In the genomic region with DNA sequence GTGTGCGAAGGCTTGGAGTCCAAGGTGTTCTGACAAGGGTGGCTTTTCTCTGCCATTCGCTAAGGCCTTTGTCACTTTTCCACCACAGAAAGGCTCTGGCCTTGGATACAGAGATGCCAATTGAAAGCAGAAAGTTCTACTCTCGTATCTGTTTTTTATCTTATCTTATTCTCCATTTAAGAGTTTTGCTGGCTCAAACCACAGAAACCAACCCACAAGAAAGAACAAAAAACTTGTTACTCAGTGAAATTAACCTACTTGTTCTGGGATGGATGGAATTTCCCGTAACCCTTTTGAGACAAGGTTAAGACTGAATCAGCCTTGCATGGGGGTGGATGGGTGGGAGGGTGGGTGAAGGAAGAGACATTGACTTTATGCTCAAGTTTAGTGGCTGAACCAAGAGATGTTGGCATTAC, we compare ENCODE assay signal across 18 cellular contexts.
A peak's percentile ranks its signal among the peaks of the same experiment; 100 is the strongest.
DNase-seq lines count a peak whose midpoint lies in the region; ATAC-seq and TF ChIP-seq lines count a peak whose summit lies in the region.
"Had no signal": no experiment of that assay in that cellular context is flagged by ENCODE, and none has a peak within 500 bp of the region (broad histone marks: within the 10 kb centered on the region; RNA-seq: fewer than 3 reads in every experiment).

No MANE protein-coding gene starts in this region.

- no peak overlapping the region for H3K9ac ChIP-seq in IMR-90 (ENCODE audit: low read depth, low read length)
- H3K9ac ChIP-seq: KMS-11 had no signal

- no peak for TF ChIP-seq CTCF in IMR-90 (conservative IDR thresholded peaks at IDR 0.05; ENCODE audit: low read depth, low read length)
- TF ChIP-seq CTCF in natural killer cell (IDR thresholded peaks at IDR 0.05): no peak
- no peak for TF ChIP-seq CTCF in sigmoid colon (IDR thresholded peaks at IDR 0.05)

- peaks cover 0 to 9% (median 0%) of the 10 kb centered on the region in 8 donors for H3K9me3 Mint-ChIP-seq in CD4-positive, alpha-beta memory T cell
- no peaks in the 10 kb centered on the region for H3K9me3 Mint-ChIP-seq in natural killer cell

- H3K36me3 ChIP-seq in CD4-positive, alpha-beta memory T cell (ENCODE audit: insufficient read depth, low read length): no peaks in the 10 kb centered on the region
- H3K36me3 ChIP-seq in IMR-90 (ENCODE audit: control insufficient read depth, insufficient read depth, low read length) (no peaks in the 10 kb centered on the region), sigmoid colon (no peaks in the 10 kb centered on the region)
- H3K36me3 ChIP-seq: prostate gland had no signal

- no peak overlapping the region for H4K8ac ChIP-seq in IMR-90 (ENCODE audit: low read depth in 2 of 2, low read length in 2 of 2)

- no peak overlapping the region for H3K27ac ChIP-seq in CD4-positive, alpha-beta memory T cell (ENCODE audit: low read depth, low read length)
- no peak overlapping the region for H3K27ac ChIP-seq in IMR-90 (ENCODE audit: insufficient read depth, low read length)
- H3K27ac ChIP-seq in sigmoid colon: no peak overlapping the region
- H3K27ac ChIP-seq: HL-60, KMS-11, prostate gland, RWPE1 had no signal

- no peaks in the 10 kb centered on the region for H3K27me3 ChIP-seq in CD4-positive, alpha-beta memory T cell (ENCODE audit: insufficient read depth, low read length)
- no peaks in the 10 kb centered on the region for H3K27me3 ChIP-seq in IMR-90 (ENCODE audit: control insufficient read depth, insufficient read depth, low read length)
- no peaks in the 10 kb centered on the region for H3K27me3 ChIP-seq in sigmoid colon

- TF ChIP-seq POLR2A in IMR-90 (IDR thresholded peaks at IDR 0.05; ENCODE audit: low read depth, low read length) (no peak), sigmoid colon (IDR thresholded peaks at IDR 0.05) (no peak)

- ATAC-seq in IMR-90 (ENCODE audit: low read depth) (no peak), natural killer cell (no peak), HG02840 (IDR thresholded peaks at IDR 0.05; ENCODE audit: low FRiP score, unreplicated experiment) (no peak)

- no peak for TF ChIP-seq RAD21 in IMR-90 (IDR thresholded peaks at IDR 0.05; ENCODE audit: low read length)

- no peak overlapping the region for H3K56ac ChIP-seq in IMR-90 (ENCODE audit: extremely low read depth, insufficient read depth, low read length)

- no peak for TF ChIP-seq EP300 in sigmoid colon (IDR thresholded peaks at IDR 0.05)

- H3K18ac ChIP-seq in IMR-90 (ENCODE audit: low read depth, low read length): no peak overlapping the region

- no peak overlapping the region for H3K4me3 ChIP-seq in CD4-positive, alpha-beta memory T cell (ENCODE audit: low read length in 2 of 2)
- no peak overlapping the region for H3K4me3 ChIP-seq in IMR-90 (ENCODE audit: insufficient read depth, low read depth, low read length)
- no peak overlapping the region for H3K4me3 ChIP-seq in sigmoid colon
- H3K4me3 ChIP-seq: prostate gland had no signal

- H4K5ac ChIP-seq in IMR-90 (ENCODE audit: low read depth, low read length): no peak overlapping the region

- no peak overlapping the region for H2BK120ac ChIP-seq in IMR-90 (ENCODE audit: low read depth, low read length)

- no peaks in the 10 kb centered on the region for H3K36me3 Mint-ChIP-seq in CD4-positive, alpha-beta memory T cell
- H3K36me3 Mint-ChIP-seq in natural killer cell: no peaks in the 10 kb centered on the region
- H3K36me3 Mint-ChIP-seq: WTC11 had no signal

- no peak overlapping the region for H2BK20ac ChIP-seq in IMR-90 (ENCODE audit: low read depth, low read length)

- no peaks in the 10 kb centered on the region for H4K20me1 ChIP-seq in IMR-90 (ENCODE audit: insufficient read depth, low read length)

- no peak overlapping the region for H2BK15ac ChIP-seq in IMR-90 (ENCODE audit: low read depth, low read length)

- in situ Hi-C loops in IMR-90 (cut with MboI; ENCODE audit: low sequenced_read_pairs): loop anchor here (5.0 kb wide), 1 partner anchor 572 kb away; no protein-coding TSS in a partner anchor

- CTCF ChIA-PET in CD4-positive, alpha-beta memory T cell (lab: Charles Lee; ENCODE audit: partially characterized antibody): no interaction called here
- CTCF ChIA-PET in IMR-90 (lab: Yijun Ruan, JAX): no interaction called here

- H3K27me3 Mint-ChIP-seq in CD4-positive, alpha-beta memory T cell: no peaks in the 10 kb centered on the region
- peaks cover 0 to 7% of the 10 kb centered on the region in 2 donors for H3K27me3 Mint-ChIP-seq in natural killer cell (ENCODE audit: low read depth in 2 of 2)

- no peak overlapping the region for H3K23ac ChIP-seq in IMR-90 (ENCODE audit: low read depth, low read length)

- H3K79me1 ChIP-seq in IMR-90 (ENCODE audit: low read depth in 1 of 2, low read length in 2 of 2): no peaks in the 10 kb centered on the region

- H3K14ac ChIP-seq in IMR-90 (replicated peaks; ENCODE audit: low read depth, low read length): no peak overlapping the region

- H2AK5ac ChIP-seq in IMR-90 (ENCODE audit: low read depth, low read length): no peak overlapping the region

- no CpG with 5 or more reads among the region's 4 CpGs for WGBS in IMR-90 (ENCODE audit: extremely low coverage in 2 of 2, insufficient read length in 1 of 2), 2 experiments
- 86 to 87% methylated on average over 4 of the region's 4 CpGs for WGBS in sigmoid colon, 2 donors

- no peak for DNase-seq in CD4-positive, alpha-beta memory T cell
- DNase-seq in IMR-90: peak; percentile 24
- peak; percentile 82 for DNase-seq in amniotic epithelial cell (ENCODE audit: low read depth)
- no peak for DNase-seq in natural killer cell
- DNase-seq in HCEC 1CT: no peak
- no peak for DNase-seq in D341Med (ENCODE audit: low spot score)
- DNase-seq in sigmoid colon: no peak
- DNase-seq: DND-41; effector CD4-positive, alpha-beta T cell; hypothalamus; left cardiac atrium; NK-92 treated with Interleukin-12 subunit alpha and Interleukin-12 subunit beta, amount 100 ng/mL, for 24 hours had no signal

- no peak overlapping the region for H3K4me2 ChIP-seq in IMR-90 (ENCODE audit: low read depth, low read length)
- H3K4me2 ChIP-seq: KMS-11 had no signal

- no TSS peak for BruUV-seq in IMR-90 (replicated peaks; lab: Mats Ljungman, UMichigan)

- peak overlapping the region in 7 of 8 donors; percentile 41 to 79 (median 51) for H3K4me3 Mint-ChIP-seq in CD4-positive, alpha-beta memory T cell
- peak overlapping the region; percentile 85 for H3K4me3 Mint-ChIP-seq in natural killer cell
- H3K4me3 Mint-ChIP-seq: WTC11 had no signal

- peak overlapping the region in 2 of 7 donors; percentile 35 to 38 for H3K27ac Mint-ChIP-seq in CD4-positive, alpha-beta memory T cell
- peak overlapping the region in 1 of 2 donors; percentile 78 for H3K27ac Mint-ChIP-seq in natural killer cell
- H3K27ac Mint-ChIP-seq: WTC11 had no signal

- H4K91ac ChIP-seq in IMR-90 (ENCODE audit: insufficient read depth, low read depth, low read length): no peak overlapping the region

- H2AK9ac ChIP-seq in IMR-90 (replicated peaks; ENCODE audit: low read depth, low read length, poor library complexity): no peak overlapping the region

- POLR2A ChIA-PET in CD4-positive, alpha-beta memory T cell (lab: Charles Lee; ENCODE audit: partially characterized antibody): no interaction called here
- POLR2A ChIA-PET in IMR-90 (lab: Charles Lee; ENCODE audit: unreplicated experiment): no interaction called here

- H2BK5ac ChIP-seq in IMR-90 (ENCODE audit: low read depth, low read length, poor library complexity, severe bottlenecking): no peak overlapping the region

- intact Hi-C loops in CD4-positive, alpha-beta memory T cell (cut with micrococcal nuclease): loop anchor here (5.0 kb wide), 1 partner anchor 337 kb away; a partner anchor contains a TSS
- intact Hi-C loops in IMR-90 (cut with micrococcal nuclease) (no loop called here), natural killer cell (cut with micrococcal nuclease) (no loop called here), sigmoid colon (cut with DNase I) (no loop called here)

- no peaks in the 10 kb centered on the region for H3K9me3 ChIP-seq in CD4-positive, alpha-beta memory T cell (ENCODE audit: control insufficient read depth in 1 of 2, low read length in 2 of 2)
- H3K9me3 ChIP-seq in IMR-90 (ENCODE audit: control insufficient read depth, insufficient read depth, low read length) (no peaks in the 10 kb centered on the region; the same call in 1 of the 2 replicates), sigmoid colon (no peaks in the 10 kb centered on the region)
- H3K9me3 ChIP-seq: prostate gland had no signal

- H2AFZ ChIP-seq in IMR-90 (replicated peaks; ENCODE audit: low read length, poor library complexity): no peak overlapping the region

- no peak overlapping the region for H3K4ac ChIP-seq in IMR-90 (ENCODE audit: low read depth, low read length)

- peaks cover 0 to 8% (median 1%) of the 10 kb centered on the region in 4 donors for H3K4me1 Mint-ChIP-seq in CD4-positive, alpha-beta memory T cell
- H3K4me1 Mint-ChIP-seq in natural killer cell: peaks cover 0 to 4% of the 10 kb centered on the region in 2 donors

- no peaks in the 10 kb centered on the region for H3K9me1 ChIP-seq in IMR-90 (ENCODE audit: insufficient read depth, low read length)

- no peaks in the 10 kb centered on the region for H3K4me1 ChIP-seq in CD4-positive, alpha-beta memory T cell (ENCODE audit: insufficient read depth, low read length)
- H3K4me1 ChIP-seq in IMR-90 (ENCODE audit: control insufficient read depth, insufficient read depth, low read length) (no peaks in the 10 kb centered on the region), sigmoid colon (no peaks in the 10 kb centered on the region)
- H3K4me1 ChIP-seq: prostate gland had no signal

- dilution Hi-C loops in IMR-90 (cut with HindIII; ENCODE audit: low sequenced_read_pairs, unreplicated experiment): no loop called here

TF ChIP-seq in IMR-90, 13 proteins besides CTCF, POLR2A, EP300 and RAD21 (continues in another document):
- no peak for TF ChIP-seq NFE2L2 (IDR thresholded peaks at IDR 0.05; ENCODE audit: low read depth, low read length)
- TF ChIP-seq FOS (IDR thresholded peaks at IDR 0.05; ENCODE audit: low read depth, low read length): no peak
- no peak for TF ChIP-seq CHD1 (IDR thresholded peaks at IDR 0.05; ENCODE audit: low read depth, low read length)
- TF ChIP-seq SMC3 (IDR thresholded peaks at IDR 0.05; ENCODE audit: low read depth, low read length): no peak
- TF ChIP-seq, protein P1, sequence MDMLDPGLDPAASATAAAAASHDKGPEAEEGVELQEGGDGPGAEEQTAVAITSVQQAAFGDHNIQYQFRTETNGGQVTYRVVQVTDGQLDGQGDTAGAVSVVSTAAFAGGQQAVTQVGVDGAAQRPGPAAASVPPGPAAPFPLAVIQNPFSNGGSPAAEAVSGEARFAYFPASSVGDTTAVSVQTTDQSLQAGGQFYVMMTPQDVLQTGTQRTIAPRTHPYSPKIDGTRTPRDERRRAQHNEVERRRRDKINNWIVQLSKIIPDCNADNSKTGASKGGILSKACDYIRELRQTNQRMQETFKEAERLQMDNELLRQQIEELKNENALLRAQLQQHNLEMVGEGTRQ (IDR thresholded peaks at IDR 0.05; ENCODE audit: low read depth, low read length): no peak
- TF ChIP-seq CEBPB (IDR thresholded peaks at IDR 0.05; ENCODE audit: low read depth, low read length): no peak
- no peak for TF ChIP-seq MAZ (IDR thresholded peaks at IDR 0.05; ENCODE audit: borderline replicate concordance, low read depth, low read length)
- TF ChIP-seq BHLHE40 (IDR thresholded peaks at IDR 0.05; ENCODE audit: low read depth, low read length): no peak
- no peak for TF ChIP-seq MXI1 (IDR thresholded peaks at IDR 0.05; ENCODE audit: borderline replicate concordance, low read depth, low read length)

Comparison
In these comparisons a context has a peak if more than half of its experiments do, and no peak if none do; other contexts are left out.
1. DNase-seq: peak in IMR-90 (single experiment) and amniotic epithelial cell (single experiment); none in CD4-positive, alpha-beta memory T cell (0 of 5), natural killer cell (single experiment), HCEC 1CT (single experiment), D341Med (single experiment) and sigmoid colon (single experiment).